9 cellular contexts compared by ENCODE assay signal in the genomic region with DNA sequence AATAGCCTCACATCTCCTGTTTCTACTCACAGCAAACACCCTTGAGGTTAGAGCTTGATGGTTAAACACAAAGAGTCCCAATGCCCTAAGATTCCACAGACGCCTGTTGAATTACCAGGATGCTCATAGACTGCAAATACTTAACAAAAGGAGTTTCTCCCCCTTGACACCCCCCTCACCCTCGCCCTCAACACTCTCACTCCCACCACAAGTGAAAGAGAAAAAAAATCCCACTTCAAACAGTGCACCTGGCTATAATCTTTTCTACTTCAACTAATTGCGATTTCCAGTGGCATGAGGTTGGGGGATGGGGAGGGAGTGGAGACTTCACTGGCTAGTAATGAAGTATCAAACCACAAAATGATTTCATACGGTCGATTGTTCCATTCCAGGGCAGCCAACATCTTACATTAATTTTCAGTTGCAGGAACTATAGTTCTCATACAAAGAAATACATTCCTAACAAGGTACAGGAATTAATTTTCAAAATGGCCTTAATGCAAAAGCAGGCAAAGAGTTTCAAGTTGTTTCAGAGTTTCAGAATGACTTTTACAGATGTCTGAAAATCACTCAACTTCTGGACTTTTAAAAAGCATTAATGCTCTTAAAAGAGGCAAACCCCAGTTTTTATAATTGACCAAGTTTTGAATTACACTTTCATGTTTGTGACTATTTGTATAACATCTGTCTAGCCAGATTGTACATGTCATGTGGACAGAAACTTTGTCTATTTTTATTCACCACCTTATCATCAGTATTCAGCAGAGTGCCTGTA.
DNase-seq lines count a peak whose midpoint lies in the region; ATAC-seq lines count a peak whose summit lies in the region.
"Had no signal": no experiment of that assay in that cellular context is flagged by ENCODE, and none has a peak within 500 bp of the region (broad histone marks: within the 10 kb centered on the region; RNA-seq: fewer than 3 reads in every experiment).

No MANE protein-coding gene starts in this region.

- H3K4me1 Mint-ChIP-seq in T-helper 17 cell, result no peaks in the 10 kb centered on the region

- H3K27ac Mint-ChIP-seq in T-helper 17 cell, result no peak overlapping the region

- no peaks in the 10 kb centered on the region for H3K9me3 ChIP-seq in T-helper 17 cell (ENCODE audit: control insufficient read depth, low read length, poor library complexity, severe bottlenecking)

- DNase-seq in NCI-H1436 (lab: John Stamatoyannopoulos, UW) (peak; percentile 76), NCI-H1436 treated with DMSO at 0.1 percent for 48 hours (lab: John Stamatoyannopoulos, UW) (no peak), NCI-H2107 (lab: John Stamatoyannopoulos, UW) (peak; percentile 76), myocyte (ENCODE audit: low read depth) (peak; percentile 74), T-helper 17 cell (no peak), hippocampal formation (lab: John Stamatoyannopoulos, UW) (no peak)
- DNase-seq: activated CD4-positive, alpha-beta T cell treated with anti-CD3 and anti-CD28 coated beads, Interleukin-2, amount 50 U/mL, for 1 hour had no signal

- ATAC-seq in HG02840 (IDR thresholded peaks at IDR 0.05; ENCODE audit: low FRiP score, unreplicated experiment) (peak; percentile 63), T-helper 17 cell (no peak), esophagus mucosa (no peak)

- no peak overlapping the region for H3K4me3 Mint-ChIP-seq in T-helper 17 cell

- H3K27me3 Mint-ChIP-seq in T-helper 17 cell, result peaks cover 17% of the 10 kb centered on the region

- H3K36me3 Mint-ChIP-seq in T-helper 17 cell (ENCODE audit: low read depth), result no peaks in the 10 kb centered on the region

Comparison
In these comparisons a context has a peak if more than half of its experiments do, and no peak if none do; other contexts are left out.
1. DNase-seq: peak in NCI-H1436 (single experiment), NCI-H2107 (single experiment) and myocyte (single experiment); none in NCI-H1436 treated with DMSO at 0.1 percent for 48 hours (single experiment), T-helper 17 cell (0 of 3) and hippocampal formation (0 of 2).